In genomic region chr17:58079300-58080033, GRCh38 we compare ENCODE assay signal across 25 cellular contexts.
"Had no signal": no experiment of that assay in that cellular context is flagged by ENCODE, and none has a peak within 500 bp of the region (broad histone marks: within the 10 kb centered on the region; RNA-seq: fewer than 3 reads in every experiment).

No MANE protein-coding gene starts in this region.

- ATAC-seq: activated CD4-positive, alpha-beta T cell treated with anti-CD3 and anti-CD28 coated beads for 36 hours; activated T-helper 17 cell treated with anti-CD3 and anti-CD28 coated beads, Interleukin-2, amount 50 U/mL, for 72 hours; gastrocnemius medialis; left cardiac atrium; left ventricle myocardium superior; right lobe of liver; stimulated activated naive CD8-positive, alpha-beta T cell treated with anti-CD3 and anti-CD28 coated beads, Interleukin-15, Interleukin-2, amounts not matched to agents 100 U/mL and 50 U/mL, for 24 hours had no signal

- H3K4me1 Mint-ChIP-seq: activated T-helper 17 cell treated with anti-CD3 and anti-CD28 coated beads, Interleukin-2, amount 50 U/mL, for 72 hours had no signal

- H3K27ac Mint-ChIP-seq: activated CD4-positive, alpha-beta T cell treated with anti-CD3 and anti-CD28 coated beads for 36 hours; activated T-cell treated with anti-CD3 and anti-CD28 coated beads, Interleukin-2, amount 50 U/mL, for 24 hours; activated T-helper 17 cell treated with anti-CD3 and anti-CD28 coated beads, Interleukin-2, amount 50 U/mL, for 72 hours; T-helper 2 cell treated with Interferon-gamma antibody and Interleukin-4, amounts not matched to agents 5 μg/mL and 100 μg/mL, for 36 hours had no signal

- H3K9me3 Mint-ChIP-seq: activated T-cell treated with anti-CD3 and anti-CD28 coated beads, Interleukin-2, amount 50 U/mL, for 24 hours; activated T-helper 17 cell treated with anti-CD3 and anti-CD28 coated beads, Interleukin-2, amount 50 U/mL, for 72 hours; T-helper 2 cell treated with Interferon-gamma antibody and Interleukin-4, amounts not matched to agents 5 μg/mL and 100 μg/mL, for 36 hours had no signal

- H3K4me3 Mint-ChIP-seq: activated CD4-positive, alpha-beta T cell treated with anti-CD3 and anti-CD28 coated beads for 36 hours; activated T-cell treated with anti-CD3 and anti-CD28 coated beads, Interleukin-2, amount 50 U/mL, for 24 hours; activated T-helper 17 cell treated with anti-CD3 and anti-CD28 coated beads, Interleukin-2, amount 50 U/mL, for 72 hours; neural progenitor cell; T-helper 2 cell treated with Interferon-gamma antibody and Interleukin-4, amounts not matched to agents 5 μg/mL and 100 μg/mL, for 36 hours had no signal

- H3K36me3 Mint-ChIP-seq: naive B cell, neural progenitor cell had no signal

- H3K27ac ChIP-seq: epithelial cell of prostate, gastrocnemius medialis, neural progenitor cell, right lobe of liver, testis, transverse colon had no signal

- DNase-seq: activated CD4-positive, alpha-beta T cell treated with anti-CD3 and anti-CD28 coated beads for 36 hours; activated CD4-positive, CD25-positive, alpha-beta regulatory T cell; activated CD8-positive, alpha-beta memory T cell treated with anti-CD3 and anti-CD28 coated beads, Interleukin-2, amount 50 U/mL, for 48 hours; activated gamma-delta T cell treated with Interleukin-2 at 50 U/mL for 16 hours; activated naive CD4-positive, alpha-beta T cell treated with anti-CD3 and anti-CD28 coated beads, Interleukin-2, amount 50 U/mL, for 16 hours; activated T-cell treated with anti-CD3 and anti-CD28 coated beads, Interleukin-2, amount 50 U/mL, for 24 hours; amniotic stem cell; caudate nucleus; gastrocnemius medialis; glutamatergic neuron; left cardiac atrium; left ventricle myocardium superior; mammary epithelial cell; naive B cell; posterior cingulate gyrus; right lobe of liver; stimulated activated CD4-positive, alpha-beta T cell treated with anti-CD3 and anti-CD28 coated beads, Interleukin-2, amount 100 ng/mL, for 48 hours; stimulated activated naive CD8-positive, alpha-beta T cell treated with anti-CD3 and anti-CD28 coated beads, Interleukin-15, Interleukin-2, amounts not matched to agents 100 U/mL and 50 U/mL, for 24 hours; T-helper 1 cell; testis; transverse colon had no signal
